ENCODE assay signal across 8 cellular contexts in the genomic region with DNA sequence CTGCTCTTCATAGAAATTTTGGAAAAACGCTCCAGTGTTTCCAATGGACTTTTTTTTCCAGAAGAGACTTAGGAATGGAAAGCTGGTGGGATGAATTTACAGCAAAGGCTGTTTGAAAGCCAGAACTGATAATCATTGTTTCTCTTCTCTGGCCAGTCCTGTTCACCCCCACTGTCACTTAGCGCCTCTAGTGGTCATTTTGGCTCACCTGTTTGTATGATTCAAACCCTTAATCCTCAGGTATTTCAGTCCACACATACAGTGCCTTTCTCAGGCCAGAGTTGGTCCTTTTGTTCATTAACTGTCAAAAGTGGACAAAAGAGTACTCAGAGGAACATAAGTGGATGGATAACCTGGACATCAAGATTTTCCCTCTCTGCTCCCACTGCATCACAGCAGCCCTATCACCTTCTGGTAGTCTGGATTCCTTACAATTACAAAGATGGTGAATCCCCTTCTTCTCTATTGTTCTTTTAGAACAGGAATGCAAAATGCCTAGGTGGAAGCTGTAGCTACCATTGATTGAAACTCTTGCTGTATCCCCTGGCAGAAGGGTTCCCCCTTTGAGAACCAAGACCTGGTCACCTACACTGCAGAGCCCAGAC.
A peak's percentile ranks its signal among the peaks of the same experiment; 100 is the strongest.
DNase-seq lines count a peak whose midpoint lies in the region; ATAC-seq and TF ChIP-seq lines count a peak whose summit lies in the region.

No MANE protein-coding gene starts in this region.

- no peaks in the 10 kb centered on the region for H3K4me1 ChIP-seq in lower lobe of right lung

- H3K4me3 Mint-ChIP-seq in activated T-helper 1 cell treated with anti-CD3 and anti-CD28 coated beads, Interleukin-12 subunit alpha, Interleukin-12 subunit beta, Interleukin-2, Interleukin-4 antibody, amounts not matched to agents 30 ng/mL and 10 ng/mL and 1 ng/mL, durations not matched to agents 14 hours and 24 hours and 36 hours: no peak overlapping the region

- H3K9me3 ChIP-seq in lower lobe of right lung: no peaks in the 10 kb centered on the region

- ATAC-seq in GM18861 (IDR thresholded peaks at IDR 0.05; ENCODE audit: unreplicated experiment): peak; percentile 81
- peak; percentile 90 for ATAC-seq in HG02610 (IDR thresholded peaks at IDR 0.05; ENCODE audit: unreplicated experiment)
- no peak for ATAC-seq in lower lobe of right lung
- ATAC-seq in GM18520 (IDR thresholded peaks at IDR 0.05; ENCODE audit: unreplicated experiment): no peak

- H3K36me3 ChIP-seq in lower lobe of right lung: no peaks in the 10 kb centered on the region

- no peaks in the 10 kb centered on the region for H3K27me3 Mint-ChIP-seq in activated T-helper 1 cell treated with anti-CD3 and anti-CD28 coated beads, Interleukin-12 subunit alpha, Interleukin-12 subunit beta, Interleukin-2, Interleukin-4 antibody, amounts not matched to agents 30 ng/mL and 10 ng/mL and 1 ng/mL, durations not matched to agents 14 hours and 24 hours and 36 hours (ENCODE audit: insufficient read depth)

- H3K4me1 Mint-ChIP-seq in activated T-helper 1 cell treated with anti-CD3 and anti-CD28 coated beads, Interleukin-12 subunit alpha, Interleukin-12 subunit beta, Interleukin-2, Interleukin-4 antibody, amounts not matched to agents 30 ng/mL and 10 ng/mL and 1 ng/mL, durations not matched to agents 14 hours and 24 hours and 36 hours (ENCODE audit: low read depth): no peaks in the 10 kb centered on the region

- no peaks in the 10 kb centered on the region for H3K27me3 ChIP-seq in lower lobe of right lung (ENCODE audit: low read depth)

- H3K9me3 Mint-ChIP-seq in activated T-helper 1 cell treated with anti-CD3 and anti-CD28 coated beads, Interleukin-12 subunit alpha, Interleukin-12 subunit beta, Interleukin-2, Interleukin-4 antibody, amounts not matched to agents 30 ng/mL and 10 ng/mL and 1 ng/mL, durations not matched to agents 14 hours and 24 hours and 36 hours: no peaks in the 10 kb centered on the region

- DNase-seq in NCI-H2196 treated with DMSO at 0.1 percent for 48 hours (lab: John Stamatoyannopoulos, UW; ENCODE audit: unreplicated experiment): peak; percentile 2
- DNase-seq in lower lobe of right lung: no peak
- no peak for DNase-seq in SKM-1 treated with dmso at 0.1 percent for 144 hours (lab: John Stamatoyannopoulos, UW; ENCODE audit: unreplicated experiment)
- DNase-seq in activated T-helper 1 cell treated with anti-CD3 and anti-CD28 coated beads, Interleukin-12 subunit alpha, Interleukin-12 subunit beta, Interleukin-2, Interleukin-4 antibody, amounts not matched to agents 30 ng/mL and 10 ng/mL and 1 ng/mL, durations not matched to agents 14 hours and 24 hours and 36 hours (ENCODE audit: low spot score): no peak
- DNase-seq in NCI-H345 (lab: John Stamatoyannopoulos, UW): no peak

- no peak overlapping the region for H3K4me3 ChIP-seq in lower lobe of right lung

- intact Hi-C loops in lower lobe of right lung (cut with DNase I): no loop called here
- intact Hi-C loops in activated T-helper 1 cell treated with anti-CD3 and anti-CD28 coated beads, Interleukin-12 subunit alpha, Interleukin-12 subunit beta, Interleukin-2, Interleukin-4 antibody, amounts not matched to agents 30 ng/mL and 10 ng/mL and 1 ng/mL, durations not matched to agents 14 hours and 24 hours and 36 hours (cut with micrococcal nuclease): no loop called here

- no peak overlapping the region for H3K27ac ChIP-seq in lower lobe of right lung

- peak; percentile 26 for TF ChIP-seq CTCF in lower lobe of right lung (IDR thresholded peaks at IDR 0.05)

- H3K27ac Mint-ChIP-seq in activated T-helper 1 cell treated with anti-CD3 and anti-CD28 coated beads, Interleukin-12 subunit alpha, Interleukin-12 subunit beta, Interleukin-2, Interleukin-4 antibody, amounts not matched to agents 30 ng/mL and 10 ng/mL and 1 ng/mL, durations not matched to agents 14 hours and 24 hours and 36 hours: no peak overlapping the region

- no peaks in the 10 kb centered on the region for H3K36me3 Mint-ChIP-seq in activated T-helper 1 cell treated with anti-CD3 and anti-CD28 coated beads, Interleukin-12 subunit alpha, Interleukin-12 subunit beta, Interleukin-2, Interleukin-4 antibody, amounts not matched to agents 30 ng/mL and 10 ng/mL and 1 ng/mL, durations not matched to agents 14 hours and 24 hours and 36 hours (ENCODE audit: low read depth)

Comparison
In these comparisons a context has a peak if more than half of its experiments do, and no peak if none do; other contexts are left out.
1. ATAC-seq: peak in GM18861 (single experiment) and HG02610 (single experiment); none in lower lobe of right lung (0 of 2) and GM18520 (single experiment).